ENCODE assay signal across 13 cellular contexts in the genomic region with DNA sequence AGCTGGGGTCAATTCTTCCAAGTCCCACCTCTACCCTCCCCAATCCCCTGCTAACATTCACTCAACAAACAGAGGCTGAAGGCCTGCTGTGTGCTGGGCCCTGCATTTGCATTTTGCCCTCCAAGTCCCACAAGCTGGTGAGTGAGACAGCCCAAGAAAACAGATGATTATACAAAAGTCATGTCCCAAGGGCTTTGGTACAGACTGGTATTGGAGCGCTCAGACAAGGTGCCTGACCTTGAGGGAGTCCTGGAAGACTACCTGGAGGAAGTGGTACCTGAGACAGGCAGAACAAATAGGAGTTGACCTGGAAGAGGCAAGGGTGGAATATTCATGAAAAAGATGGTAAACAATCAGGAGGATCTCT. TPM values are rescaled to one million over a fixed set of nuclear protein-coding genes. Genes with fewer than 3 reads are reported as not detected.
DNase-seq lines count a peak whose midpoint lies in the region; ATAC-seq and TF ChIP-seq lines count a peak whose summit lies in the region.
"Had no signal": no experiment of that assay in that cellular context is flagged by ENCODE, and none has a peak within 500 bp of the region (broad histone marks: within the 10 kb centered on the region; RNA-seq: fewer than 3 reads in every experiment).

No MANE protein-coding gene starts in this region.

- no peak overlapping the region for H3K27ac Mint-ChIP-seq in CD8-positive, alpha-beta memory T cell
- no peak overlapping the region for H3K27ac Mint-ChIP-seq in activated T-helper 17 cell treated with anti-CD3 and anti-CD28 coated beads, Interleukin-2, amount 50 U/mL, for 72 hours

- no peaks in the 10 kb centered on the region for H3K9me3 ChIP-seq in CD8-positive, alpha-beta memory T cell (ENCODE audit: low read length)
- H3K9me3 ChIP-seq in adipocyte (ENCODE audit: control insufficient read depth, low read length) (no peaks in the 10 kb centered on the region), mesenchymal stem cell (ENCODE audit: control insufficient read depth, low read length) (no peaks in the 10 kb centered on the region), skeletal muscle tissue (ENCODE audit: control insufficient read depth in 3 of 3, low read length in 3 of 3) (no peaks in the 10 kb centered on the region), upper lobe of left lung (no peaks in the 10 kb centered on the region)

- H3K79me1 ChIP-seq in mesenchymal stem cell (replicated peaks; ENCODE audit: low read length, poor library complexity, severe bottlenecking), result no peaks in the 10 kb centered on the region

- peak overlapping the region; percentile 59 for H2BK120ac ChIP-seq in mesenchymal stem cell (ENCODE audit: low read depth, low read length)

- H3K27me3 ChIP-seq in CD8-positive, alpha-beta memory T cell (ENCODE audit: insufficient read depth, low read length, poor library complexity, severe bottlenecking), result peaks cover 12% of the 10 kb centered on the region
- H3K27me3 ChIP-seq in adipocyte (replicated peaks; ENCODE audit: control insufficient read depth, insufficient read depth, low read length), result no peaks in the 10 kb centered on the region
- H3K27me3 ChIP-seq in mesenchymal stem cell (ENCODE audit: control insufficient read depth in 1 of 2, insufficient read depth in 1 of 2, low read length in 2 of 2), result no peaks in the 10 kb centered on the region
- H3K27me3 ChIP-seq in skeletal muscle tissue (ENCODE audit: control insufficient read depth in 3 of 3, insufficient read depth in 3 of 3, low read length in 3 of 3), result no peaks in the 10 kb centered on the region
- no peaks in the 10 kb centered on the region for H3K27me3 ChIP-seq in upper lobe of left lung

- CTCF ChIA-PET in CD8-positive, alpha-beta memory T cell (lab: Charles Lee), result interaction anchor here (0.8 kb wide), 1 partner anchor 9 kb away, joined by 3 read pairs; no protein-coding TSS in a partner anchor

- peak overlapping the region; percentile 44 to 92 for H3K4ac ChIP-seq in mesenchymal stem cell (ENCODE audit: low read depth in 1 of 2, low read length in 2 of 2)

- no peak for DNase-seq in CD8-positive, alpha-beta memory T cell
- DNase-seq in adipocyte (ENCODE audit: low read depth) (no peak), mesenchymal stem cell (no peak), upper lobe of left lung (no peak), NCI-H774 (lab: John Stamatoyannopoulos, UW) (no peak), NCI-H128 (lab: John Stamatoyannopoulos, UW; ENCODE audit: unreplicated experiment) (no peak)
- DNase-seq: DMS 273 treated with DMSO at 0.1 percent for 48 hours, foreskin fibroblast, naive B cell had no signal

- no peak overlapping the region for H2BK5ac ChIP-seq in mesenchymal stem cell (ENCODE audit: low read depth, low read length, poor library complexity, severe bottlenecking)

- no peak overlapping the region for H3K4me3 ChIP-seq in CD8-positive, alpha-beta memory T cell (ENCODE audit: low read length)
- H3K4me3 ChIP-seq in adipocyte (ENCODE audit: low read length), result peak overlapping the region; percentile 45
- no peak overlapping the region for H3K4me3 ChIP-seq in mesenchymal stem cell (ENCODE audit: insufficient read depth in 1 of 2, low read depth in 1 of 2, low read length in 2 of 2)
- H3K4me3 ChIP-seq in skeletal muscle tissue (ENCODE audit: low read length in 3 of 3), result peak overlapping the region; percentile 35 to 64 (median 56)
- peak overlapping the region in 2 of 4 donors; percentile 4 to 24 for H3K4me3 ChIP-seq in upper lobe of left lung

- no peak for TF ChIP-seq EP300 in upper lobe of left lung (IDR thresholded peaks at IDR 0.05)

- H2AK5ac ChIP-seq in mesenchymal stem cell (ENCODE audit: low read length, severe bottlenecking), result no peak overlapping the region

- no peak overlapping the region for H3K23ac ChIP-seq in mesenchymal stem cell (ENCODE audit: low read length in 2 of 2)

- no peaks in the 10 kb centered on the region for H3K4me1 ChIP-seq in CD8-positive, alpha-beta memory T cell (ENCODE audit: insufficient read depth, low read length)
- H3K4me1 ChIP-seq in adipocyte (ENCODE audit: control insufficient read depth, insufficient read depth, low read length) (peaks cover 67% of the 10 kb centered on the region), mesenchymal stem cell (ENCODE audit: control insufficient read depth, insufficient read depth, low read depth, low read length) (peaks cover 18% of the 10 kb centered on the region), skeletal muscle tissue (ENCODE audit: control insufficient read depth in 3 of 3, insufficient read depth in 3 of 3, low read length in 3 of 3) (peaks cover 43 to 84% (median 45%) of the 10 kb centered on the region in 3 donors), upper lobe of left lung (peaks cover 12 to 35% (median 18%) of the 10 kb centered on the region in 4 donors)

- peak overlapping the region in 1 of 2 experiments; percentile 71 for H2BK12ac ChIP-seq in mesenchymal stem cell (ENCODE audit: low read length in 2 of 2)

- peak overlapping the region; percentile 85 for H2BK15ac ChIP-seq in mesenchymal stem cell (ENCODE audit: low read depth, poor library complexity, severe bottlenecking)

- H3K9ac ChIP-seq in adipocyte (ENCODE audit: low read length) (peak overlapping the region; percentile 73), mesenchymal stem cell (ENCODE audit: low read length) (no peak overlapping the region), skeletal muscle tissue (ENCODE audit: low read depth in 1 of 3, low read length in 3 of 3) (peak overlapping the region; percentile 68 to 86 (median 71))

- H3K4me3 Mint-ChIP-seq in CD8-positive, alpha-beta memory T cell, result no peak overlapping the region
- H3K4me3 Mint-ChIP-seq in activated T-helper 17 cell treated with anti-CD3 and anti-CD28 coated beads, Interleukin-2, amount 50 U/mL, for 72 hours, result no peak overlapping the region
- H3K4me3 Mint-ChIP-seq: naive B cell had no signal

- 97% methylated on average over 1 of the region's 1 CpG for WGBS in mesenchymal stem cell
- WGBS in upper lobe of left lung, 2 donors, result 86 to 91% methylated on average over 1 of the region's 1 CpG

- H3K36me3 Mint-ChIP-seq in CD8-positive, alpha-beta memory T cell, result no peaks in the 10 kb centered on the region
- H3K36me3 Mint-ChIP-seq in activated T-helper 17 cell treated with anti-CD3 and anti-CD28 coated beads, Interleukin-2, amount 50 U/mL, for 72 hours (ENCODE audit: low read depth), result no peaks in the 10 kb centered on the region
- H3K36me3 Mint-ChIP-seq: naive B cell had no signal

- H3K14ac ChIP-seq in mesenchymal stem cell (ENCODE audit: low read length in 2 of 2), result peak overlapping the region in 1 of 2 experiments; percentile 2

- H3K9me3 Mint-ChIP-seq in CD8-positive, alpha-beta memory T cell, result peaks cover 0 to 3% (median 0%) of the 10 kb centered on the region in 5 donors
- H3K9me3 Mint-ChIP-seq in activated T-helper 17 cell treated with anti-CD3 and anti-CD28 coated beads, Interleukin-2, amount 50 U/mL, for 72 hours, result no peaks in the 10 kb centered on the region

- peaks cover 10 to 21% (median 13%) of the 10 kb centered on the region in 3 donors for H3K4me1 Mint-ChIP-seq in CD8-positive, alpha-beta memory T cell
- no peaks in the 10 kb centered on the region for H3K4me1 Mint-ChIP-seq in activated T-helper 17 cell treated with anti-CD3 and anti-CD28 coated beads, Interleukin-2, amount 50 U/mL, for 72 hours

- H3K4me2 ChIP-seq in mesenchymal stem cell (ENCODE audit: low read length, poor library complexity, severe bottlenecking), result no peak overlapping the region

- no peak for ATAC-seq in upper lobe of left lung (ENCODE audit: low FRiP score in 2 of 2)
- ATAC-seq in activated T-helper 17 cell treated with anti-CD3 and anti-CD28 coated beads, Interleukin-2, amount 50 U/mL, for 72 hours (replicated peaks), result no peak

- H3K36me3 ChIP-seq in CD8-positive, alpha-beta memory T cell (ENCODE audit: insufficient read depth, low read length), result no peaks in the 10 kb centered on the region
- H3K36me3 ChIP-seq in adipocyte (ENCODE audit: control insufficient read depth, insufficient read depth, low read length, severe bottlenecking) (no peaks in the 10 kb centered on the region), mesenchymal stem cell (ENCODE audit: control insufficient read depth in 1 of 2, insufficient read depth in 2 of 2, low read depth in 1 of 2, low read length in 2 of 2) (no peaks in the 10 kb centered on the region), skeletal muscle tissue (ENCODE audit: control insufficient read depth in 3 of 3, insufficient read depth in 3 of 3, low read length in 3 of 3) (peaks cover 0 to 4% (median 3%) of the 10 kb centered on the region in 3 donors), upper lobe of left lung (no peaks in the 10 kb centered on the region)

- peak overlapping the region; percentile 70 for H3K27ac ChIP-seq in CD8-positive, alpha-beta memory T cell (ENCODE audit: low read depth, low read length)
- H3K27ac ChIP-seq in mesenchymal stem cell (ENCODE audit: low read length, poor library complexity, severe bottlenecking) (no peak overlapping the region), skeletal muscle tissue (ENCODE audit: low read depth, low read length) (peak overlapping the region; percentile 78), upper lobe of left lung (peak overlapping the region in 2 of 4 donors; percentile 24 to 32)
- H3K27ac ChIP-seq: HL-60 had no signal

- POLR2A ChIA-PET in CD8-positive, alpha-beta memory T cell (lab: Charles Lee), result no interaction called here

- no peak for TF ChIP-seq POLR2A in upper lobe of left lung (IDR thresholded peaks at IDR 0.05)

- TF ChIP-seq CTCF in upper lobe of left lung (IDR thresholded peaks at IDR 0.05), result no peak

- peak overlapping the region; percentile 86 for H4K91ac ChIP-seq in mesenchymal stem cell (ENCODE audit: low read length)

- H3K18ac ChIP-seq in mesenchymal stem cell (ENCODE audit: low read depth in 1 of 2, low read length in 2 of 2), result peak overlapping the region; percentile 58 to 84

- peaks cover 24 to 58% of the 10 kb centered on the region in 2 donors for H3K27me3 Mint-ChIP-seq in CD8-positive, alpha-beta memory T cell
- H3K27me3 Mint-ChIP-seq in activated T-helper 17 cell treated with anti-CD3 and anti-CD28 coated beads, Interleukin-2, amount 50 U/mL, for 72 hours, result peaks cover 37% of the 10 kb centered on the region

- H4K8ac ChIP-seq in mesenchymal stem cell (ENCODE audit: low read length), result peak overlapping the region; percentile 89

- no peak overlapping the region for H2AFZ ChIP-seq in mesenchymal stem cell (ENCODE audit: low read depth, low read length)

RNA-seq across cellular contexts. Expression of gene LMOD1, which starts 4.2 kb away (rescaled TPM):
- total RNA-seq in CD8-positive, alpha-beta memory T cell, result not detected
- not detected for polyA plus RNA-seq in CD8-positive, alpha-beta memory T cell
- polyA plus RNA-seq in mesenchymal stem cell (2013, experiment 1 of 2), result 10.1 TPM
- polyA plus RNA-seq in mesenchymal stem cell (2013, experiment 2 of 2), result 9.6 TPM
- 15.1 TPM for total RNA-seq in skeletal muscle tissue
- 10 to 100 TPM; 16.6 to 28.1 (median 22.9) TPM for total RNA-seq in upper lobe of left lung
- total RNA-seq in activated T-helper 17 cell treated with anti-CD3 and anti-CD28 coated beads, Interleukin-2, amount 50 U/mL, for 72 hours, result not detected
- total RNA-seq: T-helper 1 cell treated with Interleukin-12 subunit alpha and Interleukin-12 subunit beta and Interleukin-4 antibody, amounts not matched to agents 30 ng/mL and 1 ng/mL, for 36 hours had no signal

RNA-seq across cellular contexts. Expression of gene TIMM17A, which starts 13.2 kb away (rescaled TPM):
- 100 to 1,000 TPM; 120 to 130 TPM for total RNA-seq in CD8-positive, alpha-beta memory T cell
- 31.5 TPM for polyA plus RNA-seq in CD8-positive, alpha-beta memory T cell
- 63.8 TPM for polyA plus RNA-seq in mesenchymal stem cell (2013, experiment 1 of 2)
- 69.6 TPM for polyA plus RNA-seq in mesenchymal stem cell (2013, experiment 2 of 2)
- total RNA-seq in skeletal muscle tissue, result 25.1 TPM
- 10 to 100 TPM; 11.7 to 38.9 (median 23.2) TPM for total RNA-seq in upper lobe of left lung
- 10 to 100 TPM; 40.5 to 93.4 TPM for total RNA-seq in activated T-helper 17 cell treated with anti-CD3 and anti-CD28 coated beads, Interleukin-2, amount 50 U/mL, for 72 hours

RNA-seq across cellular contexts. Expression of gene RNPEP, which starts 40.3 kb away (rescaled TPM):
- total RNA-seq in CD8-positive, alpha-beta memory T cell, result 10 to 100 TPM; 30.5 to 33.2 TPM
- polyA plus RNA-seq in CD8-positive, alpha-beta memory T cell, result 36.3 TPM
- polyA plus RNA-seq in mesenchymal stem cell (2013, experiment 1 of 2), result 45.3 TPM
- polyA plus RNA-seq in mesenchymal stem cell (2013, experiment 2 of 2), result 44.4 TPM
- total RNA-seq in skeletal muscle tissue (14.6 TPM), upper lobe of left lung (100 to 1,000 TPM in 2 of 6 donors, 10 to 100 TPM in 4; 67.7 to 116 (median 76.5) TPM)
- total RNA-seq in activated T-helper 17 cell treated with anti-CD3 and anti-CD28 coated beads, Interleukin-2, amount 50 U/mL, for 72 hours, result 10 to 100 TPM; 36.9 to 39.8 TPM

RNA-seq across cellular contexts. Expression of gene SHISA4, which starts 53.4 kb away (rescaled TPM):
- under 1 TPM; 0.24 to 0.88 TPM for total RNA-seq in CD8-positive, alpha-beta memory T cell
- polyA plus RNA-seq in CD8-positive, alpha-beta memory T cell, result 0.41 TPM
- polyA plus RNA-seq in mesenchymal stem cell (2013, experiment 1 of 2), result 32.9 TPM
- 33.3 TPM for polyA plus RNA-seq in mesenchymal stem cell (2013, experiment 2 of 2)
- total RNA-seq in skeletal muscle tissue (50.1 TPM), upper lobe of left lung (10 to 100 TPM in 5 of 6 donors, 1 to 10 TPM in 1; 4.6 to 20.9 (median 11.8) TPM)
- total RNA-seq in activated T-helper 17 cell treated with anti-CD3 and anti-CD28 coated beads, Interleukin-2, amount 50 U/mL, for 72 hours, result 1 to 10 TPM in 1 of 2 donors, under 1 TPM in 1; 0.69 to 1.6 TPM

Comparison
In these comparisons a context has a peak if more than half of its experiments do, and no peak if none do; other contexts are left out.
1. H3K4me3 ChIP-seq: peak in adipocyte (single experiment) and skeletal muscle tissue (3 of 3); none in CD8-positive, alpha-beta memory T cell (single experiment) and mesenchymal stem cell (0 of 2).
2. RNA of gene LMOD1, which starts 4.2 kb away (total RNA-seq): 16.6 to 28.1 TPM in upper lobe of left lung and 15.1 TPM in skeletal muscle tissue (single experiment); not detected in CD8-positive, alpha-beta memory T cell and not detected in activated T-helper 17 cell treated with anti-CD3 and anti-CD28 coated beads, Interleukin-2, amount 50 U/mL, for 72 hours; every median in the first group is over 10 times any median in the second.